28 cellular contexts compared by ENCODE assay signal in genomic region chr1:170487503-170487902, GRCh38.
"Had no signal": no experiment of that assay in that cellular context is flagged by ENCODE, and none has a peak within 500 bp of the region (broad histone marks: within the 10 kb centered on the region; RNA-seq: fewer than 3 reads in every experiment).

No MANE protein-coding gene starts in this region.

- H3K4me1 ChIP-seq: colonic mucosa, esophagus muscularis mucosa, heart right ventricle, left lung, pancreas, right lobe of liver, suprapubic skin, transverse colon, upper lobe of right lung had no signal

- DNase-seq: colonic mucosa; effector CD8-positive, alpha-beta T cell; endodermal cell; foreskin melanocyte; glutamatergic neuron; heart right ventricle; hippocampal formation; kidney; left cardiac atrium; left lung; mesenchymal stem cell; midbrain; naive thymus-derived CD8-positive, alpha-beta T cell; nephron progenitor cell; pancreas; retina; right lobe of liver; small intestine; stimulated activated CD4-positive, alpha-beta T cell treated with anti-CD3 and anti-CD28 coated beads, Interleukin-15, amount 100 ng/mL, for 24 hours; stimulated activated CD4-positive, alpha-beta T cell treated with anti-CD3 and anti-CD28 coated beads, Interleukin-2, amount 100 ng/mL, for 48 hours; stimulated activated naive B cell treated with anti-CD40 and anti-IgM and Interleukin-4, amounts not matched to agents 10 μg/mL and 1 μg/mL and 100 μg/mL, for 72 hours; transverse colon; upper lobe of right lung; uterus had no signal

- H3K4me3 ChIP-seq: colonic mucosa, esophagus muscularis mucosa, heart right ventricle, left lung, pancreas, right lobe of liver, suprapubic skin, transverse colon, upper lobe of right lung, uterus had no signal

- H3K9me3 Mint-ChIP-seq: stimulated activated naive B cell treated with anti-CD40 and anti-IgM and Interleukin-4, amounts not matched to agents 10 μg/mL and 1 μg/mL and 100 μg/mL, for 72 hours had no signal

- H3K36me3 Mint-ChIP-seq: stimulated activated naive B cell treated with anti-CD40 and anti-IgM and Interleukin-4, amounts not matched to agents 10 μg/mL and 1 μg/mL and 100 μg/mL, for 72 hours had no signal

- ATAC-seq: heart right ventricle; left cardiac atrium; left lung; naive thymus-derived CD8-positive, alpha-beta T cell; pancreas; right lobe of liver; stimulated activated naive B cell treated with anti-CD40 and anti-IgM and Interleukin-4, amounts not matched to agents 10 μg/mL and 1 μg/mL and 100 μg/mL, for 72 hours; upper lobe of right lung had no signal

- H3K27me3 ChIP-seq: colonic mucosa, esophagus muscularis mucosa, heart right ventricle, left lung, pancreas, right lobe of liver, suprapubic skin, transverse colon, upper lobe of right lung, uterus had no signal

- H3K9me3 ChIP-seq: colonic mucosa, esophagus muscularis mucosa, left lung, pancreas, right lobe of liver, suprapubic skin, transverse colon, upper lobe of right lung, uterus had no signal

- H3K27ac Mint-ChIP-seq: dendritic cell treated with granulocyte-macrophage colony-stimulating factor and Interleukin-4, amounts not matched to agents 40 ng/mL and 50 ng/mL, for 4 days; endodermal cell; naive thymus-derived CD8-positive, alpha-beta T cell; nephron progenitor cell; stimulated activated naive B cell treated with anti-CD40 and anti-IgM and Interleukin-4, amounts not matched to agents 10 μg/mL and 1 μg/mL and 100 μg/mL, for 72 hours; stimulated activated naive CD8-positive, alpha-beta T cell treated with anti-CD3 and anti-CD28 coated beads, Interleukin-15, Interleukin-2, amounts not matched to agents 100 ng/mL and 50 ng/mL, for 24 hours had no signal

- H3K4me3 Mint-ChIP-seq: dendritic cell treated with granulocyte-macrophage colony-stimulating factor and Interleukin-4, amounts not matched to agents 40 ng/mL and 50 ng/mL, for 4 days; endodermal cell; naive thymus-derived CD8-positive, alpha-beta T cell; nephron progenitor cell; stimulated activated naive B cell treated with anti-CD40 and anti-IgM and Interleukin-4, amounts not matched to agents 10 μg/mL and 1 μg/mL and 100 μg/mL, for 72 hours; stimulated activated naive CD8-positive, alpha-beta T cell treated with anti-CD3 and anti-CD28 coated beads, Interleukin-15, Interleukin-2, amounts not matched to agents 100 ng/mL and 50 ng/mL, for 24 hours had no signal

- H3K4me1 Mint-ChIP-seq: endodermal cell; naive thymus-derived CD8-positive, alpha-beta T cell; stimulated activated naive B cell treated with anti-CD40 and anti-IgM and Interleukin-4, amounts not matched to agents 10 μg/mL and 1 μg/mL and 100 μg/mL, for 72 hours had no signal

- H3K27ac ChIP-seq: colonic mucosa, esophagus muscularis mucosa, heart right ventricle, left lung, pancreas, right lobe of liver, suprapubic skin, transverse colon, upper lobe of right lung, uterus had no signal

- H3K36me3 ChIP-seq: colonic mucosa, esophagus muscularis mucosa, heart right ventricle, left lung, pancreas, right lobe of liver, suprapubic skin, transverse colon, upper lobe of right lung, uterus had no signal

- H3K27me3 Mint-ChIP-seq: dendritic cell treated with granulocyte-macrophage colony-stimulating factor and Interleukin-4, amounts not matched to agents 40 ng/mL and 50 ng/mL, for 4 days had no signal
